Comparison of ENCODE assay signal across 8 cellular contexts in the genomic region with DNA sequence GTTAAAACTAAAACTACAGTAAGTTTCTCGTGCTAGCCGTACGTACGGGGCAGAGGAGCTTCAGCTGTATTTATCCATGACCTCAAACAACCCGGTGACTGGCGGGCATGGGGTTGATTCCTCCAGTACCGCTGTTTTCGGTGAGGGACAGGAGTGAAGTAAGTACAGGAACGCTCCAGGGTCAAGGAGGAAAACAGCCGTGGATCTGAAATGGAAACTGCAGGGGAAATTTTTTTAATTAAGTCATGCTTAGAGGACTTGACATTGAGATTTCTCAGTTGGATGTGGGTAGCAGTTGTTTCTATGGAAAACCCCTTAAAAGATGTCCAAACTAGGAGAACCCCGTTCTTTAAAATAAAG. TPM values are rescaled to one million over a fixed set of nuclear protein-coding genes. Genes with fewer than 3 reads are reported as not detected.
A peak's percentile ranks its signal among the peaks of the same experiment; 100 is the strongest.
DNase-seq lines count a peak whose midpoint lies in the region; ATAC-seq and TF ChIP-seq lines count a peak whose summit lies in the region.

No MANE protein-coding gene starts in this region.

- no peaks in the 10 kb centered on the region for H3K36me3 ChIP-seq in BE2C

- peaks cover 2% of the 10 kb centered on the region for H3K36me3 Mint-ChIP-seq in activated naive CD8-positive, alpha-beta T cell treated with anti-CD3 and anti-CD28 coated beads, Interleukin-2, amount 10 ng/mL, durations not matched to agents 7 days and 5 days
- H3K36me3 Mint-ChIP-seq in immature natural killer cell = no peaks in the 10 kb centered on the region
- peaks cover 32% of the 10 kb centered on the region for H3K36me3 Mint-ChIP-seq in stimulated activated naive CD8-positive, alpha-beta T cell treated with anti-CD3 and anti-CD28 coated beads, Interleukin-15, Interleukin-2, amounts not matched to agents 100 ng/mL and 50 ng/mL, for 24 hours (ENCODE audit: low read depth)

- peak; percentile 6 for ATAC-seq in HG02852 (IDR thresholded peaks at IDR 0.05; ENCODE audit: unreplicated experiment)
- ATAC-seq in activated naive CD8-positive, alpha-beta T cell treated with anti-CD3 and anti-CD28 coated beads, Interleukin-2, amount 10 ng/mL, durations not matched to agents 7 days and 5 days (ENCODE audit: low read depth) = no peak

- H3K9me3 ChIP-seq in BE2C = no peaks in the 10 kb centered on the region

- peak overlapping the region; percentile 83 for H3K27ac Mint-ChIP-seq in activated naive CD8-positive, alpha-beta T cell treated with anti-CD3 and anti-CD28 coated beads, Interleukin-2, amount 10 ng/mL, durations not matched to agents 7 days and 5 days
- peak overlapping the region; percentile 63 to 84 (median 79) for H3K27ac Mint-ChIP-seq in immature natural killer cell
- H3K27ac Mint-ChIP-seq in stimulated activated naive CD8-positive, alpha-beta T cell treated with anti-CD3 and anti-CD28 coated beads, Interleukin-15, Interleukin-2, amounts not matched to agents 100 ng/mL and 50 ng/mL, for 24 hours = peak overlapping the region; percentile 92

- H3K9me3 Mint-ChIP-seq in activated naive CD8-positive, alpha-beta T cell treated with anti-CD3 and anti-CD28 coated beads, Interleukin-2, amount 10 ng/mL, durations not matched to agents 7 days and 5 days = no peaks in the 10 kb centered on the region
- H3K9me3 Mint-ChIP-seq in immature natural killer cell = no peaks in the 10 kb centered on the region
- no peaks in the 10 kb centered on the region for H3K9me3 Mint-ChIP-seq in stimulated activated naive CD8-positive, alpha-beta T cell treated with anti-CD3 and anti-CD28 coated beads, Interleukin-15, Interleukin-2, amounts not matched to agents 100 ng/mL and 50 ng/mL, for 24 hours

- peak overlapping the region; percentile 94 for H3K4me3 Mint-ChIP-seq in activated naive CD8-positive, alpha-beta T cell treated with anti-CD3 and anti-CD28 coated beads, Interleukin-2, amount 10 ng/mL, durations not matched to agents 7 days and 5 days
- peak overlapping the region; percentile 84 to 90 (median 86) for H3K4me3 Mint-ChIP-seq in immature natural killer cell
- peak overlapping the region; percentile 95 for H3K4me3 Mint-ChIP-seq in stimulated activated naive CD8-positive, alpha-beta T cell treated with anti-CD3 and anti-CD28 coated beads, Interleukin-15, Interleukin-2, amounts not matched to agents 100 ng/mL and 50 ng/mL, for 24 hours

- no peaks in the 10 kb centered on the region for H3K4me1 ChIP-seq in BE2C

- H3K27me3 ChIP-seq in BE2C = no peaks in the 10 kb centered on the region

- no peaks in the 10 kb centered on the region for H3K27me3 Mint-ChIP-seq in activated naive CD8-positive, alpha-beta T cell treated with anti-CD3 and anti-CD28 coated beads, Interleukin-2, amount 10 ng/mL, durations not matched to agents 7 days and 5 days
- peaks cover 6 to 17% (median 7%) of the 10 kb centered on the region in 3 donors for H3K27me3 Mint-ChIP-seq in immature natural killer cell (ENCODE audit: low read depth in 3 of 3)
- no peaks in the 10 kb centered on the region for H3K27me3 Mint-ChIP-seq in stimulated activated naive CD8-positive, alpha-beta T cell treated with anti-CD3 and anti-CD28 coated beads, Interleukin-15, Interleukin-2, amounts not matched to agents 100 ng/mL and 50 ng/mL, for 24 hours

- TF ChIP-seq CTCF in BE2C (IDR thresholded peaks at IDR 0.05; ENCODE audit: low read depth, low read length) = no peak

- DNase-seq in BE2C (no peak), immature natural killer cell (peak in 1 of 3 donors; percentile 27), superior temporal gyrus (ENCODE audit: extremely low spot score) (no peak), germinal center (ENCODE audit: low spot score) (no peak), SKM-1 (lab: John Stamatoyannopoulos, UW; ENCODE audit: unreplicated experiment) (no peak)
- no peak for DNase-seq in activated naive CD8-positive, alpha-beta T cell treated with anti-CD3 and anti-CD28 coated beads, Interleukin-2, amount 10 ng/mL, durations not matched to agents 7 days and 5 days

- POLR2A ChIA-PET in activated naive CD8-positive, alpha-beta T cell treated with anti-CD3 and anti-CD28 coated beads, Interleukin-2, amount 10 ng/mL, durations not matched to agents 7 days and 5 days (lab: Charles Lee) = no interaction called here

- peak overlapping the region; percentile 75 for H3K4me3 ChIP-seq in BE2C (ENCODE audit: low read depth, low read length)

- H3K4me1 Mint-ChIP-seq in activated naive CD8-positive, alpha-beta T cell treated with anti-CD3 and anti-CD28 coated beads, Interleukin-2, amount 10 ng/mL, durations not matched to agents 7 days and 5 days = peaks cover 43% of the 10 kb centered on the region
- H3K4me1 Mint-ChIP-seq in immature natural killer cell = peaks cover 60 to 69% of the 10 kb centered on the region in 2 donors
- peaks cover 73% of the 10 kb centered on the region for H3K4me1 Mint-ChIP-seq in stimulated activated naive CD8-positive, alpha-beta T cell treated with anti-CD3 and anti-CD28 coated beads, Interleukin-15, Interleukin-2, amounts not matched to agents 100 ng/mL and 50 ng/mL, for 24 hours (ENCODE audit: low read depth)

RNA-seq across cellular contexts. Expression of a gene that starts 1.2 kb away (rescaled TPM):
- 7.9 TPM for polyA plus RNA-seq in BE2C (2012; ENCODE audit: insufficient read depth, insufficient read length, low read depth)
- total RNA-seq in activated naive CD8-positive, alpha-beta T cell treated with anti-CD3 and anti-CD28 coated beads, Interleukin-2, amount 10 ng/mL, durations not matched to agents 7 days and 5 days = 10 to 100 TPM; 18.5 to 20.2 TPM
- polyA plus RNA-seq in immature natural killer cell = under 1 TPM in 1 of 3 donors, not detected in 2; 0.10 TPM
